Comparison of ENCODE assay signal across 20 cellular contexts in the genomic region with DNA sequence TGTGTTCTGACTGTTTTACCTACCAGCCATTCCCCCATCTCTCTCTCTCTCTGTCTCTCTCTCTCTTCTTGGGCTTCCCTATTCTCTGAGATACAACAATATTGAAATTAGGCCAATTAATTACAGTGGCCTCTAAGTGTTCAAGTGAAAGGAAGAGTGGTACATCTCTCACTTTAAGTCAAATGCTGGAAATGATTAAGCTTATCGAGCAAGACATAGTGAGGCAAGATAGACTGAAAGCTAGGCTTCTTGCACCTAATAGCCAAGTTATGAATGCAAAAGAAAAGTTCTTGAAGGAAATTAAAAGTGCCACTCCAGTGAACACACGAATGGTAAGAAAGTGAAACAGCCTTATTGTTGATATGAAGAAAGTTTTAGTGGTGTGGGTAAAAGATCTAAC. TPM values are rescaled to one million over a fixed set of nuclear protein-coding genes. Genes with fewer than 3 reads are reported as not detected.
DNase-seq lines count a peak whose midpoint lies in the region; ATAC-seq and TF ChIP-seq lines count a peak whose summit lies in the region.
"Had no signal": no experiment of that assay in that cellular context is flagged by ENCODE, and none has a peak within 500 bp of the region (broad histone marks: within the 10 kb centered on the region; RNA-seq: fewer than 3 reads in every experiment).

No MANE protein-coding gene starts in this region.

- no peaks in the 10 kb centered on the region for H3K9me3 ChIP-seq in transverse colon
- H3K9me3 ChIP-seq: spleen had no signal

- no peak for TF ChIP-seq CTCF in natural killer cell (IDR thresholded peaks at IDR 0.05)
- TF ChIP-seq CTCF in transverse colon (IDR thresholded peaks at IDR 0.05), result no peak

- TF ChIP-seq POLR2A in transverse colon (IDR thresholded peaks at IDR 0.05), result no peak

- H3K4me3 Mint-ChIP-seq in activated CD4-positive, alpha-beta T cell treated with anti-CD3 and anti-CD28 coated beads, Interleukin-2, amount 10 ng/mL, durations not matched to agents 24 days and 14 days, result peak overlapping the region; percentile 16
- H3K4me3 Mint-ChIP-seq in activated naive CD8-positive, alpha-beta T cell, result peak overlapping the region; percentile 51
- peak overlapping the region; percentile 29 for H3K4me3 Mint-ChIP-seq in natural killer cell
- H3K4me3 Mint-ChIP-seq: dendritic cell treated with granulocyte-macrophage colony-stimulating factor and Interleukin-4, amounts not matched to agents 40 ng/mL and 50 ng/mL, for 4 days had no signal

- ATAC-seq in GM18907 (IDR thresholded peaks at IDR 0.05; ENCODE audit: unreplicated experiment), result peak; percentile 57
- no peak for ATAC-seq in natural killer cell
- ATAC-seq: Panc1 had no signal

- intact Hi-C loops in activated CD4-positive, alpha-beta T cell treated with anti-CD3 and anti-CD28 coated beads, Interleukin-2, amount 10 ng/mL, durations not matched to agents 24 days and 14 days (cut with micrococcal nuclease), result no loop called here
- intact Hi-C loops in natural killer cell (cut with micrococcal nuclease) (no loop called here), transverse colon (cut with DNase I; ENCODE audit: low total_unique reads) (no loop called here)

- TF ChIP-seq EP300 in transverse colon (IDR thresholded peaks at IDR 0.05; ENCODE audit: low read depth), result no peak

- WGBS in transverse colon (ENCODE audit: low coverage in 1 of 2), 2 donors, result 60 to 63% methylated on average over 1 to 2 of the region's 2 CpGs

- in situ Hi-C loops in transverse colon (cut with MboI; ENCODE audit: low pct_ligation_motif_present in 1 of 4, low pct_unique_long_range_greater_than_20kb in 1 of 4, low sequenced_read_pairs in 3 of 4), result no loop called here

- H3K4me1 Mint-ChIP-seq in activated CD4-positive, alpha-beta T cell treated with anti-CD3 and anti-CD28 coated beads, Interleukin-2, amount 10 ng/mL, durations not matched to agents 24 days and 14 days, result peaks cover 41% of the 10 kb centered on the region
- peaks cover 92% of the 10 kb centered on the region for H3K4me1 Mint-ChIP-seq in activated naive CD8-positive, alpha-beta T cell (ENCODE audit: low read depth)
- peaks cover 81 to 85% of the 10 kb centered on the region in 2 donors for H3K4me1 Mint-ChIP-seq in natural killer cell

- H3K4me1 ChIP-seq in transverse colon, result peaks cover 0 to 15% (median 0%) of the 10 kb centered on the region in 4 donors

- H3K27ac ChIP-seq in transverse colon, result no peak overlapping the region
- H3K27ac ChIP-seq: cardiac muscle cell, WERI-Rb-1 had no signal

- peaks cover 77% of the 10 kb centered on the region for H3K36me3 Mint-ChIP-seq in activated CD4-positive, alpha-beta T cell treated with anti-CD3 and anti-CD28 coated beads, Interleukin-2, amount 10 ng/mL, durations not matched to agents 24 days and 14 days (ENCODE audit: low read depth)
- H3K36me3 Mint-ChIP-seq in activated naive CD8-positive, alpha-beta T cell, result peaks cover 44% of the 10 kb centered on the region
- H3K36me3 Mint-ChIP-seq in natural killer cell, result peaks cover 37% of the 10 kb centered on the region

- H3K27ac Mint-ChIP-seq in activated CD4-positive, alpha-beta T cell treated with anti-CD3 and anti-CD28 coated beads, Interleukin-2, amount 10 ng/mL, durations not matched to agents 24 days and 14 days, result peak overlapping the region; percentile 14
- peak overlapping the region; percentile 93 for H3K27ac Mint-ChIP-seq in activated naive CD8-positive, alpha-beta T cell
- H3K27ac Mint-ChIP-seq in natural killer cell, result peak overlapping the region; percentile 72 to 82
- H3K27ac Mint-ChIP-seq: dendritic cell treated with granulocyte-macrophage colony-stimulating factor and Interleukin-4, amounts not matched to agents 40 ng/mL and 50 ng/mL, for 4 days had no signal

- no peak overlapping the region for H3K4me3 ChIP-seq in transverse colon
- H3K4me3 ChIP-seq: cardiac muscle cell, spleen had no signal

- peaks cover 0 to 35% (median 6%) of the 10 kb centered on the region in 4 donors for H3K36me3 ChIP-seq in transverse colon
- H3K36me3 ChIP-seq: cardiac muscle cell had no signal

- no peak for DNase-seq in activated CD4-positive, alpha-beta T cell treated with anti-CD3 and anti-CD28 coated beads, Interleukin-2, amount 10 ng/mL, durations not matched to agents 24 days and 14 days
- DNase-seq in activated CD4-positive, alpha-beta T cell treated with anti-CD3 and anti-CD28 coated beads for 4 hours, result no peak
- DNase-seq in natural killer cell, result no peak
- no peak for DNase-seq in transverse colon
- DNase-seq in H4 (ENCODE audit: low spot score), result no peak
- DNase-seq in superior temporal gyrus (ENCODE audit: extremely low spot score), result no peak
- DNase-seq: glutamatergic neuron; kidney glomerular epithelial cell; mammary epithelial cell; NCI-H1048; NCI-H2081; NCI-H446; spleen; stimulated activated CD4-positive, alpha-beta T cell treated with anti-CD3 and anti-CD28 coated beads, Interleukin-4, amount 100 ng/mL, for 24 hours; WERI-Rb-1 had no signal

- H3K9me3 Mint-ChIP-seq in activated CD4-positive, alpha-beta T cell treated with anti-CD3 and anti-CD28 coated beads, Interleukin-2, amount 10 ng/mL, durations not matched to agents 24 days and 14 days, result peaks cover 2% of the 10 kb centered on the region
- H3K9me3 Mint-ChIP-seq in activated naive CD8-positive, alpha-beta T cell (ENCODE audit: low read depth), result peaks cover 6% of the 10 kb centered on the region
- no peaks in the 10 kb centered on the region for H3K9me3 Mint-ChIP-seq in natural killer cell
- H3K9me3 Mint-ChIP-seq: dendritic cell treated with granulocyte-macrophage colony-stimulating factor and Interleukin-4, amounts not matched to agents 40 ng/mL and 50 ng/mL, for 4 days had no signal

- no peaks in the 10 kb centered on the region for H3K27me3 ChIP-seq in transverse colon
- H3K27me3 ChIP-seq: cardiac muscle cell, spleen had no signal

- H3K27me3 Mint-ChIP-seq in activated CD4-positive, alpha-beta T cell treated with anti-CD3 and anti-CD28 coated beads, Interleukin-2, amount 10 ng/mL, durations not matched to agents 24 days and 14 days, result no peaks in the 10 kb centered on the region
- no peaks in the 10 kb centered on the region for H3K27me3 Mint-ChIP-seq in activated naive CD8-positive, alpha-beta T cell
- H3K27me3 Mint-ChIP-seq in natural killer cell (ENCODE audit: low read depth in 2 of 2), result no peaks in the 10 kb centered on the region
- H3K27me3 Mint-ChIP-seq: dendritic cell treated with granulocyte-macrophage colony-stimulating factor and Interleukin-4, amounts not matched to agents 40 ng/mL and 50 ng/mL, for 4 days had no signal

RNA-seq across cellular contexts. Expression of a gene that starts 21.3 kb away (rescaled TPM):
- total RNA-seq in activated CD4-positive, alpha-beta T cell treated with anti-CD3 and anti-CD28 coated beads, Interleukin-2, amount 10 ng/mL, durations not matched to agents 24 days and 14 days, result 29.0 and 30.3 TPM in 2 replicates
- total RNA-seq in natural killer cell, result 100 to 1,000 TPM; 177 to 209 (median 186) TPM
- total RNA-seq in transverse colon, result 10 to 100 TPM; 29.9 to 43.3 (median 31.7) TPM
- total RNA-seq in H4 (2014; rRNA removed; shearing (Covaris generic)), result 9.2 and 11.4 TPM in 2 replicates

Comparison
In these comparisons a context has a peak if more than half of its experiments do, and no peak if none do; other contexts are left out.
1. H3K27ac Mint-ChIP-seq: peak in every context shown above with its lines; median percentile 93 in activated naive CD8-positive, alpha-beta T cell; 77 in natural killer cell; 14 in activated CD4-positive, alpha-beta T cell treated with anti-CD3 and anti-CD28 coated beads, Interleukin-2, amount 10 ng/mL, durations not matched to agents 24 days and 14 days.